ENCODE assay signal across 23 cellular contexts in genomic region chr9:94758031-94758430, GRCh38.
"Had no signal": no experiment of that assay in that cellular context is flagged by ENCODE, and none has a peak within 500 bp of the region (broad histone marks: within the 10 kb centered on the region; RNA-seq: fewer than 3 reads in every experiment).

No MANE protein-coding gene starts in this region.

- H3K27me3 ChIP-seq: body of pancreas, esophagus muscularis mucosa, gastrocnemius medialis, testis, vagina had no signal

- DNase-seq: activated CD4-positive, alpha-beta memory T cell treated with anti-CD3 and anti-CD28 coated beads for 36 hours; activated CD4-positive, alpha-beta T cell treated with anti-CD3 and anti-CD28 coated beads for 48 hours; activated naive CD4-positive, alpha-beta T cell treated with anti-CD3 and anti-CD28 coated beads for 36 hours; activated T-cell treated with anti-CD3 and anti-CD28 coated beads, Interleukin-2, amount 50 U/mL, for 48 hours; amygdala; body of pancreas; central memory CD4-positive, alpha-beta T cell; gastrocnemius medialis; left cardiac atrium; occipital lobe; posterior cingulate gyrus; small intestine; stimulated activated CD4-positive, alpha-beta T cell treated with anti-CD3 and anti-CD28 coated beads, Interleukin-15, amount 100 ng/mL, for 24 hours; stimulated activated CD4-positive, alpha-beta T cell treated with anti-CD3 and anti-CD28 coated beads, Interleukin-2, amount 100 ng/mL, for 48 hours; stimulated activated CD8-positive, alpha-beta memory T cell treated with anti-CD3 and anti-CD28 coated beads, Interleukin-4, amount 100 ng/mL, for 48 hours; stimulated activated naive B cell treated with anti-CD40 and anti-IgM and Interleukin-4, amounts not matched to agents 10 μg/mL and 1 μg/mL and 100 μg/mL, for 72 hours; testis had no signal

- FAIRE-seq: colon, islet of Langerhans, small intestine had no signal

- H3K27me3 Mint-ChIP-seq: activated CD4-positive, alpha-beta memory T cell treated with anti-CD3 and anti-CD28 coated beads for 36 hours; stimulated activated naive B cell treated with anti-CD40 and anti-IgM and Interleukin-4, amounts not matched to agents 10 μg/mL and 1 μg/mL and 100 μg/mL, for 72 hours; type B pancreatic cell had no signal

- H3K27ac ChIP-seq: body of pancreas, esophagus muscularis mucosa, gastrocnemius medialis, testis, vagina had no signal

- H3K4me1 ChIP-seq: body of pancreas, esophagus muscularis mucosa, gastrocnemius medialis, testis, vagina had no signal

- H3K9me3 Mint-ChIP-seq: activated CD4-positive, alpha-beta memory T cell treated with anti-CD3 and anti-CD28 coated beads for 36 hours; activated naive CD4-positive, alpha-beta T cell treated with anti-CD3 and anti-CD28 coated beads for 36 hours; type B pancreatic cell had no signal

- H3K4me3 ChIP-seq: body of pancreas, esophagus muscularis mucosa, gastrocnemius medialis, testis, vagina had no signal

- ATAC-seq: body of pancreas; gastrocnemius medialis; sciatic nerve; stimulated activated naive B cell treated with anti-CD40 and anti-IgM and Interleukin-4, amounts not matched to agents 10 μg/mL and 1 μg/mL and 100 μg/mL, for 72 hours had no signal

- H3K4me3 Mint-ChIP-seq: activated CD4-positive, alpha-beta memory T cell treated with anti-CD3 and anti-CD28 coated beads for 36 hours; activated naive CD4-positive, alpha-beta T cell treated with anti-CD3 and anti-CD28 coated beads for 36 hours; stimulated activated naive B cell treated with anti-CD40 and anti-IgM and Interleukin-4, amounts not matched to agents 10 μg/mL and 1 μg/mL and 100 μg/mL, for 72 hours; type B pancreatic cell had no signal

- H3K27ac Mint-ChIP-seq: activated CD4-positive, alpha-beta memory T cell treated with anti-CD3 and anti-CD28 coated beads for 36 hours; activated naive CD4-positive, alpha-beta T cell treated with anti-CD3 and anti-CD28 coated beads for 36 hours; stimulated activated naive B cell treated with anti-CD40 and anti-IgM and Interleukin-4, amounts not matched to agents 10 μg/mL and 1 μg/mL and 100 μg/mL, for 72 hours; type B pancreatic cell had no signal
